Comparison of ENCODE assay signal across 1 cellular context in the genomic region with DNA sequence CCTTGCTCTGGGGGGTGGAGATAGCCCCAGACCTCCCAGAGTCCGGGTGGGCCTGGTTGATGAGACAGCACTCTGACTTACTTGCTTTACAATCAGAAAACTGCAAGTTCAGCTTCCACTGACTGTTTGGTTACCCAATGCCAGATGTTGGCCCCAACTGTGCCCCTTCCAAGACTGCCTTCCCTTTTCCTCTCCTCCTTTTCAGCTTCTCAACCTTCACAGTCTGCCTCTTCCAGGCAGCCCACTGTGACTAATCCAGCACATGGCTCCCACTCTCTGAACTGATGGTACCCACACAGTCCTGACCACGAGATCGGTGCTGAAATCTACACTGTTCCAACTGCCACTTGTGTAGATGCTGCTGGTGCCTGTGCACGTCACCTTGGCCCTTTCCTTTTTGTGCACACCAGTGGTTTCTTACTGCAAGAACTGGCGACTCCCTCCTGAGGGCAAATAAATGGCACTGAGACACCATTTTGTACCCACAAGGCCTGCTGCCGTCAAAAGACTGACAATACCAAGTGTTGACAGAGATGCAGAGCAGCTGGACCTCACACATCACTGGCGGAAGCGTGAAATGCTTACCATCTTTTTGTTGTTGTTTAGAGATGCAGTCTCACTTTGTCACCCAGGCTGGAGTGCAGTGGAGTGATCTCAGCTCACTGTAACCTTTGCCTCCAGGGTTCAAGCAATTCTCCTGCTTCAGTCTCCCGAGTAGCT.
TF ChIP-seq lines count a peak whose summit lies in the region.

No MANE protein-coding gene starts in this region.

TF ChIP-seq in GM12891, 5 proteins besides CTCF, POLR2A, EP300 and RAD21:
- TF ChIP-seq POLR2AphosphoS5 (IDR thresholded peaks at IDR 0.05; ENCODE audit: low read depth, low read length) (no peak), SPI1 (IDR thresholded peaks at IDR 0.05; ENCODE audit: low read depth, low read length) (no peak), TAF1 (IDR thresholded peaks at IDR 0.05; ENCODE audit: low read depth, low read length) (no peak), POU2F2 (IDR thresholded peaks at IDR 0.05; ENCODE audit: low read depth, low read length) (no peak), PAX5 (IDR thresholded peaks at IDR 0.05; ENCODE audit: insufficient read depth, low read length, severe bottlenecking) (no peak)
